18 cellular contexts compared by ENCODE assay signal in the genomic region with DNA sequence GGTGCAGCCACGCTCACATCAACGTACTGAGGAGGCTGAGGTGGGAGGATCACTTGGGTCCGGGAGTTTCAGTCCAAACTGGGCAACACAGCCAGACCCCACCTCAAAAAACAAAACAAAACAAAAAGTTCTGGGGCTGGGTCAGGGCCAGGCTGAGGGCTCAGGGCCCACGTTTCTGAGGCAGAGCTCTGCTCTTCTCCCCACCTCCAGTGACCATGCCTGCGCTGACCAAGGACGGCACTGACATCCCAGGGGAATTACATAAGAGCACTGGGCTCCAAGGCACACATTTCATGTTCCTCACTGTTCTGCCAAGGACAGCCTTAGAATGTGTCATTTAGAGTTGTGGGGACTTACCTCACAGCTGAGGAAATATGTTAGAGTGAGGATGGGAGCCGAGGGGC. TPM values are rescaled to one million over a fixed set of nuclear protein-coding genes. Genes with fewer than 3 reads are reported as not detected.
A peak's percentile ranks its signal among the peaks of the same experiment; 100 is the strongest.
DNase-seq lines count a peak whose midpoint lies in the region; ATAC-seq and TF ChIP-seq lines count a peak whose summit lies in the region.
"Had no signal": no experiment of that assay in that cellular context is flagged by ENCODE, and none has a peak within 500 bp of the region (broad histone marks: within the 10 kb centered on the region; RNA-seq: fewer than 3 reads in every experiment).

No MANE protein-coding gene starts in this region.

- intact Hi-C loops in breast epithelium (cut with DNase I; ENCODE audit: low total_unique reads): no loop called here
- intact Hi-C loops in MCF 10A (cut with micrococcal nuclease): no loop called here
- intact Hi-C loops in Right ventricle myocardium superior (cut with DNase I): no loop called here
- intact Hi-C loops in uterus (cut with DNase I; ENCODE audit: low total_unique reads): no loop called here

- H3K36me3 Mint-ChIP-seq in MCF 10A (ENCODE audit: insufficient read depth, unreplicated experiment): peaks cover 4% of the 10 kb centered on the region

- no peaks in the 10 kb centered on the region for H3K4me1 Mint-ChIP-seq in MCF 10A (ENCODE audit: insufficient read depth, unreplicated experiment)

- no peaks in the 10 kb centered on the region for H3K27me3 ChIP-seq in breast epithelium
- no peaks in the 10 kb centered on the region for H3K27me3 ChIP-seq in uterus
- H3K27me3 ChIP-seq: upper lobe of right lung had no signal

- H3K27ac Mint-ChIP-seq in MCF 10A (ENCODE audit: low read depth, unreplicated experiment): no peak overlapping the region
- H3K27ac Mint-ChIP-seq: activated CD4-positive, alpha-beta T cell treated with anti-CD3 and anti-CD28 coated beads, Interleukin-2, amount 10 ng/mL, durations not matched to agents 7 days and 5 days; mesothelial cell of epicardium had no signal

- no peak overlapping the region for H3K4me3 Mint-ChIP-seq in MCF 10A (ENCODE audit: unreplicated experiment)
- H3K4me3 Mint-ChIP-seq: activated CD4-positive, alpha-beta T cell treated with anti-CD3 and anti-CD28 coated beads, Interleukin-2, amount 10 ng/mL, durations not matched to agents 7 days and 5 days; mesothelial cell of epicardium; nephron progenitor cell had no signal

- TF ChIP-seq CTCF in breast epithelium (IDR thresholded peaks at IDR 0.05) (no peak), MCF 10A (IDR thresholded peaks at IDR 0.05; ENCODE audit: unreplicated experiment) (no peak), omental fat pad (IDR thresholded peaks at IDR 0.05) (no peak), uterus (IDR thresholded peaks at IDR 0.05) (no peak)

- no peak overlapping the region for H3K4me3 ChIP-seq in breast epithelium
- no peak overlapping the region for H3K4me3 ChIP-seq in uterus
- H3K4me3 ChIP-seq: upper lobe of right lung had no signal

- H3K36me3 ChIP-seq in breast epithelium (no peaks in the 10 kb centered on the region), uterus (no peaks in the 10 kb centered on the region)

- CTCF ChIA-PET in MCF 10A (lab: Yijun Ruan, JAX): interaction anchor here (1.2 kb wide), 1 partner anchor 11 kb away, joined by 4 read pairs; no protein-coding TSS in a partner anchor

- no peaks in the 10 kb centered on the region for H3K9me3 Mint-ChIP-seq in MCF 10A (ENCODE audit: unreplicated experiment)
- H3K9me3 Mint-ChIP-seq: activated CD4-positive, alpha-beta T cell treated with anti-CD3 and anti-CD28 coated beads, Interleukin-2, amount 10 ng/mL, durations not matched to agents 7 days and 5 days; mesothelial cell of epicardium; nephron progenitor cell had no signal

- H3K9me3 ChIP-seq in breast epithelium: no peaks in the 10 kb centered on the region
- no peaks in the 10 kb centered on the region for H3K9me3 ChIP-seq in uterus
- H3K9me3 ChIP-seq: upper lobe of right lung had no signal

- no peaks in the 10 kb centered on the region for H3K27me3 Mint-ChIP-seq in MCF 10A (ENCODE audit: insufficient read depth, unreplicated experiment)
- H3K27me3 Mint-ChIP-seq: activated CD4-positive, alpha-beta T cell treated with anti-CD3 and anti-CD28 coated beads, Interleukin-2, amount 10 ng/mL, durations not matched to agents 7 days and 5 days had no signal

- POLR2A ChIA-PET in MCF 10A (lab: Yijun Ruan, JAX): interaction anchor here (0.6 kb wide), 1 partner anchor 13 kb away, joined by 4 read pairs; no protein-coding TSS in a partner anchor

- H3K4me1 ChIP-seq in breast epithelium (no peaks in the 10 kb centered on the region), uterus (no peaks in the 10 kb centered on the region)

- DNase-seq in breast epithelium (ENCODE audit: low spot score in 2 of 2) (no peak), MCF 10A (ENCODE audit: unreplicated experiment) (no peak), Right ventricle myocardium superior (peak; percentile 54), omental fat pad (ENCODE audit: low spot score) (no peak), uterus (peak in 1 of 2 donors; percentile 32), NCI-H2227 treated with DMSO at 0.1 percent for 48 hours (lab: John Stamatoyannopoulos, UW) (no peak), superior temporal gyrus (ENCODE audit: extremely low spot score) (no peak), GOT3 (lab: John Stamatoyannopoulos, UW) (no peak)
- DNase-seq: 8988T; activated CD4-positive, alpha-beta T cell treated with anti-CD3 and anti-CD28 coated beads, Interleukin-2, amount 10 ng/mL, durations not matched to agents 7 days and 5 days; activated effector memory CD4-positive, alpha-beta T cell treated with anti-CD3 and anti-CD28 coated beads, Interleukin-2, amount 50 U/mL, for 16 hours; cerebellar nuclear complex; NCI-H1417; NCI-H2107; NCI-H524; nephron progenitor cell; upper lobe of right lung had no signal

- TF ChIP-seq POLR2A in breast epithelium (IDR thresholded peaks at IDR 0.05) (no peak), uterus (IDR thresholded peaks at IDR 0.05) (no peak)

- ATAC-seq in Right ventricle myocardium superior (ENCODE audit: poor library complexity) (peak; percentile 61), omental fat pad (ENCODE audit: low FRiP score) (peak; percentile 23)

- no TSS peak for BruUV-seq in MCF 10A (replicated peaks; lab: Mats Ljungman, UMichigan)

- H3K27ac ChIP-seq in breast epithelium: peak overlapping the region; percentile 79 to 89
- peak overlapping the region; percentile 22 to 56 for H3K27ac ChIP-seq in uterus
- H3K27ac ChIP-seq: upper lobe of right lung had no signal

RNA-seq across cellular contexts. Expression of a gene that starts 40.4 kb away (rescaled TPM):
- total RNA-seq in breast epithelium (10 to 100 TPM; 26.5 to 50.4 (median 33.8) TPM), MCF 10A (2022) (32.1 and 41.9 TPM in 2 replicates), Right ventricle myocardium superior (25.0 TPM), omental fat pad (10 to 100 TPM; 29.6 to 53.0 (median 36.5) TPM), uterus (10 to 100 TPM in 3 of 4 donors, 1 to 10 TPM in 1; 2.0 to 59.7 (median 15.5) TPM)

RNA-seq across cellular contexts. Expression of a gene that starts 53.6 kb away (rescaled TPM):
- total RNA-seq in breast epithelium (1 to 10 TPM; 3.6 to 6.4 (median 5.1) TPM), MCF 10A (2022) (1.6 and 1.8 TPM in 2 replicates), Right ventricle myocardium superior (0.59 TPM), omental fat pad (10 to 100 TPM in 1 of 4 donors, 1 to 10 TPM in 3; 1.6 to 15.5 (median 4.9) TPM), uterus (1 to 10 TPM in 2 of 4 donors, not detected in 2; 2.8 to 3.0 TPM)
